18 cellular contexts compared by ENCODE assay signal in the genomic region with DNA sequence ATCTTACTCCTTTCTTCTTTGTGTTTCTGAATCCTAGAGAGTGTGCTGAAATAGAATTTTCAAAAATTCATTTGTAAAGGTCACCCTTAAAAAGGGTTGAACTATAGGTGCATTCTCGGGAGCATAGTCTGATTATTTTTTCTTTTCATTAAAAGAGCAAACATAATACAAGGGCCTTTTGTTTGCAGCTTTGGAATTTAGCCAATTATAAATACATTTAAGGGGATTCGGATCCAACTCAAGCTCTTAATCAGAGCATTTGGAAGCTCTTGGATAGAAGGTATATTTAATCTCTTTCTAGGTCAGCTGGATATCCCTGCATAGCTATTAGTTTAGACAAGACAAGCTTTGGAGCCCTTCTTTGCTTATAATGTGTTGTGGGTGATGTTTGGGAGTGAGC.
"Had no signal": no experiment of that assay in that cellular context is flagged by ENCODE, and none has a peak within 500 bp of the region (broad histone marks: within the 10 kb centered on the region; RNA-seq: fewer than 3 reads in every experiment).

No MANE protein-coding gene starts in this region.

- DNase-seq: effector memory CD8-positive, alpha-beta T cell; erythroblast; esophagus squamous epithelium; foreskin melanocyte; glutamatergic neuron; heart right ventricle; hippocampal formation; left cardiac atrium; left lung; mesenchymal stem cell; midbrain; naive thymus-derived CD4-positive, alpha-beta T cell; stimulated activated CD4-positive, alpha-beta T cell treated with anti-CD3 and anti-CD28 coated beads, Interleukin-2, amount 100 ng/mL, for 24 hours; stimulated activated CD4-positive, alpha-beta T cell treated with anti-CD3 and anti-CD28 coated beads, Interleukin-4, amount 100 ng/mL, for 24 hours; stimulated activated naive CD4-positive, alpha-beta T cell treated with Interleukin-2 at 50 U/mL for 16 hours; stomach; thyroid gland; trophoblast cell had no signal
